In genomic region chr3:179179979-179180758, GRCh38 we compare ENCODE assay signal across 8 cellular contexts. TPM values are rescaled to one million over a fixed set of nuclear protein-coding genes. Genes with fewer than 3 reads are reported as not detected.
DNase-seq lines count a peak whose midpoint lies in the region; ATAC-seq and TF ChIP-seq lines count a peak whose summit lies in the region.

No MANE protein-coding gene starts in this region.

- no peaks in the 10 kb centered on the region for H3K9me3 Mint-ChIP-seq in central memory CD8-positive, alpha-beta T cell

- no peak for TF ChIP-seq CTCF in GM13977 (IDR thresholded peaks at IDR 0.05; ENCODE audit: extremely low read depth, insufficient read depth, missing control alignments)
- TF ChIP-seq CTCF in osteoblast (IDR thresholded peaks at IDR 0.05; ENCODE audit: extremely low read depth, low read depth, low read length), result no peak

- H3K27ac Mint-ChIP-seq in central memory CD8-positive, alpha-beta T cell (ENCODE audit: low read depth), result no peak overlapping the region

- peaks cover 39% of the 10 kb centered on the region for H3K4me1 Mint-ChIP-seq in central memory CD8-positive, alpha-beta T cell

- ATAC-seq in central memory CD8-positive, alpha-beta T cell (replicated peaks; ENCODE audit: extremely low read depth, poor library complexity, severe bottlenecking), result peak; percentile 28
- ATAC-seq in HG03280 (IDR thresholded peaks at IDR 0.05; ENCODE audit: unreplicated experiment) (no peak), GM18861 (IDR thresholded peaks at IDR 0.05; ENCODE audit: unreplicated experiment) (no peak)

- no peaks in the 10 kb centered on the region for H3K27me3 ChIP-seq in osteoblast (ENCODE audit: insufficient read depth, low read length)

- peaks cover 67% of the 10 kb centered on the region for H3K79me2 ChIP-seq in osteoblast (ENCODE audit: insufficient read depth, low read length)

- H3K4me1 ChIP-seq in osteoblast (ENCODE audit: insufficient read depth, low read length), result peaks cover 41% of the 10 kb centered on the region

- peaks cover 31% of the 10 kb centered on the region for H4K20me1 ChIP-seq in osteoblast (ENCODE audit: insufficient read depth, low read length)

- in situ Hi-C loops in GM13977 (cut with MboI; ENCODE audit: low pct_unique_long_range_greater_than_20kb, low sequenced_read_pairs, unreplicated experiment), result no loop called here

- no peak overlapping the region for H3K4me3 ChIP-seq in osteoblast (ENCODE audit: insufficient read depth, low read length)

- H2AFZ ChIP-seq in osteoblast (ENCODE audit: low read length), result no peak overlapping the region

- DNase-seq in GM13977 (ENCODE audit: low spot score) (peak; percentile 33), NCI-H1105 (lab: John Stamatoyannopoulos, UW) (peak; percentile 31), osteoblast (ENCODE audit: insufficient read length, low spot score, missing footprints) (no peak), Kasumi-1 (lab: John Stamatoyannopoulos, UW) (no peak)
- DNase-seq in central memory CD8-positive, alpha-beta T cell (ENCODE audit: low spot score in 2 of 2), result no peak
- no peak for DNase-seq in stimulated activated CD4-positive, alpha-beta T cell treated with anti-CD3 and anti-CD28 coated beads, Interleukin-4, amount 100 ng/mL, for 1 hour

- no peak overlapping the region for H3K4me3 Mint-ChIP-seq in central memory CD8-positive, alpha-beta T cell

- H3K36me3 Mint-ChIP-seq in central memory CD8-positive, alpha-beta T cell (ENCODE audit: insufficient read depth), result no peaks in the 10 kb centered on the region

- H3K36me3 ChIP-seq in osteoblast (ENCODE audit: insufficient read depth, low read length), result no peaks in the 10 kb centered on the region

- peak overlapping the region; percentile 49 for H3K4me2 ChIP-seq in osteoblast (ENCODE audit: insufficient read depth, low read length)

- H3K9me3 ChIP-seq in osteoblast (ENCODE audit: low read depth, low read length), result no peaks in the 10 kb centered on the region

- peak overlapping the region; percentile 52 for H3K27ac ChIP-seq in osteoblast (ENCODE audit: low read depth, low read length)

- no peaks in the 10 kb centered on the region for H3K27me3 Mint-ChIP-seq in central memory CD8-positive, alpha-beta T cell

RNA-seq across cellular contexts. Expression of gene PIK3CA, which starts 32.0 kb away (rescaled TPM):
- 29.8 and 34.7 TPM in 2 replicates for total RNA-seq in osteoblast

Comparison
In these comparisons a context has a peak if more than half of its experiments do, and no peak if none do; other contexts are left out.
1. DNase-seq: peak in GM13977 (single experiment) and NCI-H1105 (single experiment); none in central memory CD8-positive, alpha-beta T cell (0 of 2), osteoblast (single experiment), Kasumi-1 (0 of 2) and stimulated activated CD4-positive, alpha-beta T cell treated with anti-CD3 and anti-CD28 coated beads, Interleukin-4, amount 100 ng/mL, for 1 hour (single experiment).